ENCODE assay signal across 1 cellular context in the genomic region with DNA sequence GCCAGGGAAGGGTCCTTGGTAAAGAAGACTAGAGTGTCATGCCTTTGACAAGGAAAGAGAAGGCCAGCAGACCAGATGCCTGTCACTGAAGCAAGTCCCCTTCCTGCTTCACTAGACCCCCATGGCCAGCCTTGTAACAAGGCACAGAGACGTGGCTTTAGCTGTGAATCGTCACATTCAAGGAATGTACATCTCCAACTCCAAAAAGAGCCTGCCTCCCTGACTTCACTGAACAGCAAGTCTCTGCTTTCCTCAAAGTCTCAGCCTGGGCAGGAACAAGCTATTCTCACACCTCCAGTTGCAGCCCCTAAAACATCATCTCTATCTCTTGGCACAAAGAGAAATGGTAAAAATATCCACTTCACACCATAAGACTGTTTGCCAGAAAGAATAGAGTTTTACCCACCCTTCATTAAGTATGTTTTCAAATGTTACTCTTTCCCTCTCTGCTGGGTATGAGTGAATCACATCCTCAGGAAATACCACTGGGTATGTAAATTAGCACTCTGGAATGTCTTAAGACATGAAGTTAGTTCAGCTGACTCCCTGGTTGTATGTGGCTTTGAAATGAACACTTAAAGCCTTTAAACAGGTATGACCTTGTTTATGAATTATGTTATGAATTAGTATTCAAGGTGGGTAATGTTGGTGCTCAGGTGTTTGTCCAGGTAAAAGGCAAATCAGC.
TF ChIP-seq lines count a peak whose summit lies in the region.

No MANE protein-coding gene starts in this region.

TF ChIP-seq in endothelial cell of umbilical vein, 7 proteins besides CTCF, POLR2A, EP300 and RAD21 (continued from another document):
- TF ChIP-seq, protein P1, sequence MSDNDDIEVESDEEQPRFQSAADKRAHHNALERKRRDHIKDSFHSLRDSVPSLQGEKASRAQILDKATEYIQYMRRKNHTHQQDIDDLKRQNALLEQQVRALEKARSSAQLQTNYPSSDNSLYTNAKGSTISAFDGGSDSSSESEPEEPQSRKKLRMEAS (IDR thresholded peaks at IDR 0.05; ENCODE audit: insufficient read depth, insufficient read length): no peak
- TF ChIP-seq GATA2 (IDR thresholded peaks at IDR 0.05; ENCODE audit: insufficient read depth, insufficient read length, low read depth, low read length): no peak
TF ChIP-seq in endothelial cell of umbilical vein: peak in this region for 3.
